ENCODE assay signal across 2 cellular contexts in genomic region chr9:27496134-27496504, GRCh38.
TF ChIP-seq lines count a peak whose summit lies in the region.

No MANE protein-coding gene starts in this region.

TF ChIP-seq in GM23338, 12 proteins besides CTCF, POLR2A, EP300 and RAD21:
- TF ChIP-seq EZH2 (IDR thresholded peaks at IDR 0.05; ENCODE audit: low read depth, unreplicated experiment), result no peak
- no peak for TF ChIP-seq EZH2phosphoT487 (IDR thresholded peaks at IDR 0.05; ENCODE audit: unreplicated experiment)
- TF ChIP-seq ZNF114 (CRISPR knock-in tag; IDR thresholded peaks at IDR 0.05), result no peak
- no peak for TF ChIP-seq REST (IDR thresholded peaks at IDR 0.05; ENCODE audit: unreplicated experiment)
- TF ChIP-seq, protein P1, sequence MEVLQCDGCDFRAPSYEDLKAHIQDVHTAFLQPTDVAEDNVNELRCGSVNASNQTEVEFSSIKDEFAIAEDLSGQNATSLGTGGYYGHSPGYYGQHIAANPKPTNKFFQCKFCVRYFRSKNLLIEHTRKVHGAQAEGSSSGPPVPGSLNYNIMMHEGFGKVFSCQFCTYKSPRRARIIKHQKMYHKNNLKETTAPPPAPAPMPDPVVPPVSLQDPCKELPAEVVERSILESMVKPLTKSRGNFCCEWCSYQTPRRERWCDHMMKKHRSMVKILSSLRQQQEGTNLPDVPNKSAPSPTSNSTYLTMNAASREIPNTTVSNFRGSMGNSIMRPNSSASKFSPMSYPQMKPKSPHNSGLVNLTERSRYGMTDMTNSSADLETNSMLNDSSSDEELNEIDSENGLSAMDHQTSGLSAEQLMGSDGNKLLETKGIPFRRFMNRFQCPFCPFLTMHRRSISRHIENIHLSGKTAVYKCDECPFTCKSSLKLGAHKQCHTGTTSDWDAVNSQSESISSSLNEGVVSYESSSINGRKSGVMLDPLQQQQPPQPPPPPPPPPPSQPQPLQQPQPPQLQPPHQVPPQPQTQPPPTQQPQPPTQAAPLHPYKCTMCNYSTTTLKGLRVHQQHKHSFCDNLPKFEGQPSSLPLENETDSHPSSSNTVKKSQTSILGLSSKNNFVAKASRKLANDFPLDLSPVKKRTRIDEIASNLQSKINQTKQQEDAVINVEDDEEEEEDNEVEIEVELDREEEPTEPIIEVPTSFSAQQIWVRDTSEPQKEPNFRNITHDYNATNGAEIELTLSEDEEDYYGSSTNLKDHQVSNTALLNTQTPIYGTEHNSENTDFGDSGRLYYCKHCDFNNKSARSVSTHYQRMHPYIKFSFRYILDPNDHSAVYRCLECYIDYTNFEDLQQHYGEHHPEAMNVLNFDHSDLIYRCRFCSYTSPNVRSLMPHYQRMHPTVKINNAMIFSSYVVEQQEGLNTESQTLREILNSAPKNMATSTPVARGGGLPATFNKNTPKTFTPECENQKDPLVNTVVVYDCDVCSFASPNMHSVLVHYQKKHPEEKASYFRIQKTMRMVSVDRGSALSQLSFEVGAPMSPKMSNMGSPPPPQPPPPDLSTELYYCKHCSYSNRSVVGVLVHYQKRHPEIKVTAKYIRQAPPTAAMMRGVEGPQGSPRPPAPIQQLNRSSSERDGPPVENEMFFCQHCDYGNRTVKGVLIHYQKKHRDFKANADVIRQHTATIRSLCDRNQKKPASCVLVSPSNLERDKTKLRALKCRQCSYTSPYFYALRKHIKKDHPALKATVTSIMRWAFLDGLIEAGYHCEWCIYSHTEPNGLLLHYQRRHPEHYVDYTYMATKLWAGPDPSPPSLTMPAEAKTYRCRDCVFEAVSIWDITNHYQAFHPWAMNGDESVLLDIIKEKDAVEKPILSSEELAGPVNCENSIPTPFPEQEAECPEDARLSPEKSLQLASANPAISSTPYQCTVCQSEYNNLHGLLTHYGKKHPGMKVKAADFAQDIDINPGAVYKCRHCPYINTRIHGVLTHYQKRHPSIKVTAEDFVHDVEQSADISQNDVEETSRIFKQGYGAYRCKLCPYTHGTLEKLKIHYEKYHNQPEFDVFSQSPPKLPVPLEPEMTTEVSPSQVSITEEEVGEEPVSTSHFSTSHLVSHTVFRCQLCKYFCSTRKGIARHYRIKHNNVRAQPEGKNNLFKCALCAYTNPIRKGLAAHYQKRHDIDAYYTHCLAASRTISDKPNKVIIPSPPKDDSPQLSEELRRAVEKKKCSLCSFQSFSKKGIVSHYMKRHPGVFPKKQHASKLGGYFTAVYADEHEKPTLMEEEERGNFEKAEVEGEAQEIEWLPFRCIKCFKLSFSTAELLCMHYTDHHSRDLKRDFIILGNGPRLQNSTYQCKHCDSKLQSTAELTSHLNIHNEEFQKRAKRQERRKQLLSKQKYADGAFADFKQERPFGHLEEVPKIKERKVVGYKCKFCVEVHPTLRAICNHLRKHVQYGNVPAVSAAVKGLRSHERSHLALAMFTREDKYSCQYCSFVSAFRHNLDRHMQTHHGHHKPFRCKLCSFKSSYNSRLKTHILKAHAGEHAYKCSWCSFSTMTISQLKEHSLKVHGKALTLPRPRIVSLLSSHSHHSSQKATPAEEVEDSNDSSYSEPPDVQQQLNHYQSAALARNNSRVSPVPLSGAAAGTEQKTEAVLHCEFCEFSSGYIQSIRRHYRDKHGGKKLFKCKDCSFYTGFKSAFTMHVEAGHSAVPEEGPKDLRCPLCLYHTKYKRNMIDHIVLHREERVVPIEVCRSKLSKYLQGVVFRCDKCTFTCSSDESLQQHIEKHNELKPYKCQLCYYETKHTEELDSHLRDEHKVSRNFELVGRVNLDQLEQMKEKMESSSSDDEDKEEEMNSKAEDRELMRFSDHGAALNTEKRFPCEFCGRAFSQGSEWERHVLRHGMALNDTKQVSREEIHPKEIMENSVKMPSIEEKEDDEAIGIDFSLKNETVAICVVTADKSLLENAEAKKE (CRISPR knock-in tag; IDR thresholded peaks at IDR 0.05), result no peak
- TF ChIP-seq POLR2AphosphoS5 (IDR thresholded peaks at IDR 0.05; ENCODE audit: low read depth), result no peak
- no peak for TF ChIP-seq STAT1 (IDR thresholded peaks at IDR 0.05; ENCODE audit: unreplicated experiment)
- TF ChIP-seq CREB1 (CRISPR knock-in tag; IDR thresholded peaks at IDR 0.05; ENCODE audit: low read depth), result no peak

TF ChIP-seq in H1, 55 proteins besides CTCF, POLR2A, EP300 and RAD21:
- no peak for TF ChIP-seq FOSL1 (IDR thresholded peaks at IDR 0.05; ENCODE audit: insufficient read depth, low read depth, low read length)
- TF ChIP-seq SP4 (IDR thresholded peaks at IDR 0.05; ENCODE audit: low read length), result no peak
- TF ChIP-seq RNF2 (IDR thresholded peaks at IDR 0.05; ENCODE audit: borderline replicate concordance, low read depth, low read length, missing control alignments, poor library complexity, severe bottlenecking), result no peak
- no peak for TF ChIP-seq KDM1A (IDR thresholded peaks at IDR 0.05; ENCODE audit: borderline replicate concordance, low read length)
- no peak for TF ChIP-seq SIN3A (conservative IDR thresholded peaks at IDR 0.05 in 1 of 2, IDR thresholded peaks at IDR 0.05 in 1 of 2; ENCODE audit: low read depth in 1 of 2, low read length in 2 of 2)
- no peak for TF ChIP-seq GABPA (IDR thresholded peaks at IDR 0.05; ENCODE audit: borderline replicate concordance, insufficient read depth, low read length)
- TF ChIP-seq MAFK (IDR thresholded peaks at IDR 0.05; ENCODE audit: low read depth, low read length), result no peak
- no peak for TF ChIP-seq CHD1 (IDR thresholded peaks at IDR 0.05; ENCODE audit: low read depth, low read length)
- TF ChIP-seq YY1 (IDR thresholded peaks at IDR 0.05; ENCODE audit: low read depth, low read length), result no peak
